Comparison of ENCODE assay signal across 10 cellular contexts in genomic region chr7:142797342-142797798, GRCh38. TPM values are rescaled to one million over a fixed set of nuclear protein-coding genes. Genes with fewer than 3 reads are reported as not detected.
DNase-seq lines count a peak whose midpoint lies in the region; ATAC-seq, FAIRE-seq and TF ChIP-seq lines count a peak whose summit lies in the region.
"Had no signal": no experiment of that assay in that cellular context is flagged by ENCODE, and none has a peak within 500 bp of the region (broad histone marks: within the 10 kb centered on the region; RNA-seq: fewer than 3 reads in every experiment).

No MANE protein-coding gene starts in this region.

- RAD21 ChIA-PET in GM12878 (lab: Charles Lee; ENCODE audit: unreplicated experiment) = interaction anchor here (0.7 to 20.4 kb wide), 5 partner anchors 12 to 213 kb away, joined by 3 to 813 read pairs (median 4); no protein-coding TSS in a partner anchor

- no peak for TF ChIP-seq EP300 in GM12878 (IDR thresholded peaks at IDR 0.05; ENCODE audit: borderline replicate concordance in 1 of 2, control insufficient read depth in 1 of 2, low read depth in 2 of 2, low read length in 2 of 2)

- 0% methylated on average over 23 of the region's 24 CpGs for WGBS in GM12878 (ENCODE audit: insufficient coverage, insufficient replicate concordance, low lambda C conversion rate, missing lambda C conversion rate)

- H3K27me3 ChIP-seq in GM12878 (replicated peaks in 1 of 2; ENCODE audit: control insufficient read depth in 2 of 2, insufficient read depth in 2 of 2, low read length in 1 of 2) (no peaks in the 10 kb centered on the region), mononuclear cell (ENCODE audit: insufficient read depth, low read length) (peaks cover 15% of the 10 kb centered on the region)

- POLR2A ChIA-PET in GM12878 (lab: Charles Lee) = interaction anchor here (1.1 to 16.4 kb wide), 3 partner anchors 11 to 21 kb away, joined by 3 to 325 read pairs (median 8); no protein-coding TSS in a partner anchor

- peaks cover 6% of the 10 kb centered on the region for H3K4me1 ChIP-seq in GM12878 (ENCODE audit: control insufficient read depth, insufficient read depth, low read length)
- peaks cover 70% of the 10 kb centered on the region for H3K4me1 ChIP-seq in mononuclear cell (ENCODE audit: insufficient read depth, low read length)
- H3K4me1 ChIP-seq: SJSA1 had no signal

- H3K4me2 ChIP-seq in GM12878 (ENCODE audit: control insufficient read depth, insufficient read depth) = peak overlapping the region; percentile 96

- CTCF ChIA-PET in GM12878 (lab: Yijun Ruan, JAX) = interaction anchor here (1.1 to 28.6 kb wide), 4 partner anchors 8 to 210 kb away, joined by 4 to 1055 read pairs (median 530); no protein-coding TSS in a partner anchor

- H3K36me3 ChIP-seq in GM12878 (ENCODE audit: control insufficient read depth in 2 of 2, insufficient read depth in 2 of 2, low read length in 1 of 2) = peaks cover 0 to 2% of the 10 kb centered on the region in 2 experiments; a peak in 2 of 4 replicates
- H3K36me3 ChIP-seq: neutrophil, SJSA1 had no signal

- H3K4me3 ChIP-seq in GM12878 = peak overlapping the region; percentile 71
- peak overlapping the region; percentile 77 for H3K4me3 ChIP-seq in mononuclear cell (ENCODE audit: low read length)
- H3K4me3 ChIP-seq: SJSA1 had no signal

- peak overlapping the region; percentile 66 for H3K9ac ChIP-seq in GM12878 (ENCODE audit: control insufficient read depth, insufficient read depth, low read length)

- peak; percentile 34 for ATAC-seq in GM19452 (IDR thresholded peaks at IDR 0.05; ENCODE audit: unreplicated experiment)
- ATAC-seq in HG03139 (IDR thresholded peaks at IDR 0.05; ENCODE audit: unreplicated experiment) = peak; percentile 32
- peak; percentile 61 for ATAC-seq in GM12878
- ATAC-seq in GM19324 (IDR thresholded peaks at IDR 0.05; ENCODE audit: low FRiP score, unreplicated experiment) = no peak

- TF ChIP-seq CTCF in GM12878 (IDR thresholded peaks at IDR 0.05 in 2 of 3, conservative IDR thresholded peaks at IDR 0.05 in 1 of 3; ENCODE audit: control insufficient read depth in 2 of 3, extremely low read depth in 1 of 3, insufficient read depth in 1 of 3, low read depth in 3 of 3, low read length in 3 of 3) = no peak

- peak overlapping the region; percentile 66 for H2AFZ ChIP-seq in GM12878 (ENCODE audit: control insufficient read depth, low read depth, low read length)

- in situ Hi-C loops in GM12878 (cut with MboI) = no loop called here

- H3K27ac ChIP-seq in GM12878 (ENCODE audit: control insufficient read depth, insufficient read depth) = peak overlapping the region; percentile 62
- H3K27ac ChIP-seq: neutrophil, SJSA1 had no signal

- intact Hi-C loops in GM12878 (cut with micrococcal nuclease; ENCODE audit: unreplicated experiment) = loop anchor here (1.0 kb wide), 1 partner anchor 11 kb away; no protein-coding TSS in a partner anchor

- TF ChIP-seq POLR2A in GM12878 (IDR thresholded peaks at IDR 0.05; ENCODE audit: low read depth, low read length) = peak; percentile 38; the same call in 1 of the 2 replicates

- no peak for TF ChIP-seq RAD21 in GM12878 (IDR thresholded peaks at IDR 0.05; ENCODE audit: insufficient read depth, low read depth, low read length)

- no TSS peak for BruUV-seq in GM12878 (replicated peaks; lab: Mats Ljungman, UMichigan)

- H3K79me2 ChIP-seq in GM12878 (ENCODE audit: control insufficient read depth, insufficient read depth, low read length) = peaks cover 10% of the 10 kb centered on the region

- DNase-seq in GM12878 (ENCODE audit: low read depth, low spot score) (no peak), NCI-H1436 treated with DMSO at 0.1 percent for 48 hours (lab: John Stamatoyannopoulos, UW) (no peak), NCI-H1105 treated with DMSO at 0.1 percent for 48 hours (lab: John Stamatoyannopoulos, UW) (no peak), HK-2 (ENCODE audit: unreplicated experiment) (no peak)

- SMC1A ChIA-PET in GM12878 (lab: Charles Lee; ENCODE audit: uncharacterized antibody, unreplicated experiment) = interaction anchor here (2.7 to 24.6 kb wide), 3 partner anchors 12 to 25 kb away, joined by 10 to 786 read pairs (median 107); no protein-coding TSS in a partner anchor

- no peak for FAIRE-seq in GM12878 (lab: Jason Lieb, UNC)

- H3K9me3 ChIP-seq in GM12878 (replicated peaks; ENCODE audit: control insufficient read depth, insufficient read depth, low read length) (no peaks in the 10 kb centered on the region), mononuclear cell (ENCODE audit: low read depth, low read length) (no peaks in the 10 kb centered on the region)
- H3K9me3 ChIP-seq: neutrophil, SJSA1 had no signal

- no peaks in the 10 kb centered on the region for H4K20me1 ChIP-seq in GM12878 (ENCODE audit: control insufficient read depth, insufficient read depth)

TF ChIP-seq in GM12878, 131 proteins besides CTCF, POLR2A, EP300 and RAD21 (continues in another document):
- TF ChIP-seq MLLT1 (IDR thresholded peaks at IDR 0.05) (peak; percentile 94), MEF2B (IDR thresholded peaks at IDR 0.05; ENCODE audit: partially characterized antibody, poor library complexity, severe bottlenecking) (no peak), NR2F1 (conservative IDR thresholded peaks at IDR 0.05) (peak; percentile 20; the same call in 1 of the 2 replicates)

RNA-seq across cellular contexts. Expression of gene PRSS2, which starts 26.6 kb away (rescaled TPM):
- not detected in 2 replicates for total RNA-seq in GM12878 (2013; cell fraction: nucleolus; rRNA removed)
- not detected in 2 replicates for total RNA-seq in GM12878 (2014; rRNA removed)
- total RNA-seq in GM12878 (2014; rRNA removed; fragmentation: Illumina TruSeq; extraction: Trizol) = not detected in 2 replicates
- total RNA-seq in GM12878 (2021) = 28.8 and 35.7 TPM in 2 replicates
- not detected for polyA plus RNA-seq in GM12878 (2011; ENCODE audit: low read depth)
- 0.41 TPM in 1 of 2 replicates, not detected in the other for polyA plus RNA-seq in GM12878 (2011; rRNA removed)
- polyA plus RNA-seq in GM12878 (2011; cell fraction: cytosol; rRNA removed) = 0.40 and 0.53 TPM in 2 replicates
- polyA plus RNA-seq in GM12878 (2011; cell fraction: nucleus; rRNA removed) = 0.37 and 1.0 TPM in 2 replicates
- polyA plus RNA-seq in GM12878 (2012) = 0.25 and 0.28 TPM in 2 replicates
- polyA plus RNA-seq in GM12878 (2014; fragmentation: Illumina TruSeq; extraction: Trizol) = not detected in 2 replicates
- not detected for polyA plus RNA-seq in GM12878 (2014; fragmentation: Nextera tagmentation; extraction: Ambion mirVana)
- 0.28 TPM in 1 of 2 replicates, not detected in the other for polyA plus RNA-seq in GM12878 (2014; rRNA removed)
- under 1 TPM in 1 of 2 experiments, not detected in 1; 0.21 TPM for polyA plus RNA-seq in GM12878 (2016; fragmentation: Nextera tagmentation; extraction: Ambion mirVana)
- polyA minus RNA-seq in GM12878 (2011; rRNA and poly(A)+ RNA removed) = 0.82 TPM in 1 of 2 replicates, not detected in the other
- not detected in 2 replicates for polyA minus RNA-seq in GM12878 (2011; cell fraction: cytosol; rRNA and poly(A)+ RNA removed)
- polyA minus RNA-seq in GM12878 (2011; cell fraction: nucleus; rRNA and poly(A)+ RNA removed) = not detected in 2 replicates
- total RNA-seq in mononuclear cell = not detected
- total RNA-seq: SJSA1 had no signal

RNA-seq across cellular contexts. Expression of gene PRSS1, which starts 48.1 kb away (rescaled TPM):
- total RNA-seq in GM12878 (2013; cell fraction: nucleolus; rRNA removed) = not detected in 2 replicates
- total RNA-seq in GM12878 (2014; rRNA removed) (not detected in 2 replicates), GM12878 (2014; rRNA removed; fragmentation: Illumina TruSeq; extraction: Trizol) (not detected in 2 replicates), GM12878 (2021) (11.9 and 12.4 TPM in 2 replicates), mononuclear cell (0.73 TPM)
- polyA plus RNA-seq in GM12878 (2011; ENCODE audit: low read depth) = not detected
- polyA plus RNA-seq in GM12878 (2011; rRNA removed) (not detected in 2 replicates), GM12878 (2014; fragmentation: Illumina TruSeq; extraction: Trizol) (not detected in 2 replicates), GM12878 (2014; fragmentation: Nextera tagmentation; extraction: Ambion mirVana) (not detected), GM12878 (2014; rRNA removed) (not detected in 2 replicates), GM12878 (2016; fragmentation: Nextera tagmentation; extraction: Ambion mirVana) (not detected)
- not detected in 2 replicates for polyA plus RNA-seq in GM12878 (2011; cell fraction: cytosol; rRNA removed)
- not detected in 2 replicates for polyA plus RNA-seq in GM12878 (2011; cell fraction: nucleus; rRNA removed)
- polyA plus RNA-seq in GM12878 (2012) = not detected in 2 replicates
- polyA minus RNA-seq in GM12878 (2011; rRNA and poly(A)+ RNA removed) = not detected in 2 replicates
- polyA minus RNA-seq in GM12878 (2011; cell fraction: cytosol; rRNA and poly(A)+ RNA removed) = not detected in 2 replicates
- not detected in 2 replicates for polyA minus RNA-seq in GM12878 (2011; cell fraction: nucleus; rRNA and poly(A)+ RNA removed)
- total RNA-seq: SJSA1 had no signal

RNA-seq across cellular contexts. Expression of gene EPHB6, which starts 57.5 kb away (rescaled TPM):
- total RNA-seq in GM12878 (2013; cell fraction: nucleolus; rRNA removed) = 0.69 and 1.5 TPM in 2 replicates
- total RNA-seq in GM12878 (2014; rRNA removed) (0.34 TPM in 1 of 2 replicates, not detected in the other), GM12878 (2014; rRNA removed; fragmentation: Illumina TruSeq; extraction: Trizol) (0.22 TPM in 1 of 2 replicates, not detected in the other), GM12878 (2021) (0.41 and 0.93 TPM in 2 replicates), mononuclear cell (8.3 TPM)
- polyA plus RNA-seq in GM12878 (2011; ENCODE audit: low read depth) = not detected
- polyA plus RNA-seq in GM12878 (2011; rRNA removed) (0.49 and 1.3 TPM in 2 replicates), GM12878 (2014; fragmentation: Illumina TruSeq; extraction: Trizol) (0.06 TPM in 1 of 2 replicates, not detected in the other), GM12878 (2014; fragmentation: Nextera tagmentation; extraction: Ambion mirVana) (under 1 TPM in 1 of 2 experiments, not detected in 1; 0.11 TPM), GM12878 (2014; rRNA removed) (0.68 and 0.88 TPM in 2 replicates), GM12878 (2016; fragmentation: Nextera tagmentation; extraction: Ambion mirVana) (under 1 TPM in 1 of 2 experiments, not detected in 1; 0.47 TPM)
- 1.5 and 2.3 TPM in 2 replicates for polyA plus RNA-seq in GM12878 (2011; cell fraction: cytosol; rRNA removed)
- 9.0 and 10.4 TPM in 2 replicates for polyA plus RNA-seq in GM12878 (2011; cell fraction: nucleus; rRNA removed)
- 0.18 TPM in 2 replicates for polyA plus RNA-seq in GM12878 (2012)
- polyA minus RNA-seq in GM12878 (2011; rRNA and poly(A)+ RNA removed) = 0.95 and 2.0 TPM in 2 replicates
- polyA minus RNA-seq in GM12878 (2011; cell fraction: cytosol; rRNA and poly(A)+ RNA removed) = 2.9 and 3.8 TPM in 2 replicates
- 1.3 and 2.5 TPM in 2 replicates for polyA minus RNA-seq in GM12878 (2011; cell fraction: nucleus; rRNA and poly(A)+ RNA removed)
